In the genomic region with DNA sequence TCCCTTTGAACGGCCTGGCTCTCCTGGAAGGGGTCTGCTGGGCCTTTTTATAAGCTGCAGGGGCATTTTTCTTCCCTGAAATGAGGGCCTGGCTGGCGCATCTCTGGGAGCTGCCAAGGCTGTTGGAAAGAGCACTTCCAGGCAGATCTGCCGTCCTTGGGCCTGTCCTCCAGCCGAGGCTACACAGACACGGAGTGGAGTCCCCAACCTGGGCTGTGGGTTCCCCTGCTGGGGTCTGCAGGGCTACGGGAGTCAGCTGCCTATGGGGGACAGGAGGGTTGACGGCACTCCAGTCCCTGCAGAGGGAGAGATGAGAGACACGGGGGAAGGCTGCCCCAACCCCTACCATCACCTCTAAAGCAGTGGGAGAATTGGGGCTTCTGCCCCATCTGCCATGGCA, we compare ENCODE assay signal across 21 cellular contexts.
DNase-seq lines count a peak whose midpoint lies in the region; ATAC-seq and TF ChIP-seq lines count a peak whose summit lies in the region.
"Had no signal": no experiment of that assay in that cellular context is flagged by ENCODE, and none has a peak within 500 bp of the region (broad histone marks: within the 10 kb centered on the region; RNA-seq: fewer than 3 reads in every experiment).

No MANE protein-coding gene starts in this region.

- no peak overlapping the region for H4K12ac ChIP-seq in trophoblast cell (ENCODE audit: low read depth, low read length)

- H3K18ac ChIP-seq in trophoblast cell (ENCODE audit: low read length): no peak overlapping the region

- no peak overlapping the region for H3K27ac Mint-ChIP-seq in activated T-cell treated with anti-CD3 and anti-CD28 coated beads, Interleukin-2, amount 50 U/mL, for 24 hours

- H3K4ac ChIP-seq in trophoblast cell (ENCODE audit: low read depth, low read length): no peak overlapping the region

- H2AK5ac ChIP-seq in trophoblast cell (ENCODE audit: low read length): no peak overlapping the region

- H4K8ac ChIP-seq in trophoblast cell (ENCODE audit: low read depth, low read length): no peak overlapping the region

- no peak overlapping the region for H2AFZ ChIP-seq in trophoblast cell (ENCODE audit: insufficient read depth, low read length, poor library complexity)

- TF ChIP-seq CTCF in testis (IDR thresholded peaks at IDR 0.05): no peak
- TF ChIP-seq CTCF in omental fat pad (IDR thresholded peaks at IDR 0.05): no peak

- ATAC-seq in omental fat pad (ENCODE audit: low FRiP score): no peak
- ATAC-seq: HepG2 had no signal

- no peak overlapping the region for H2BK12ac ChIP-seq in trophoblast cell (ENCODE audit: low read length)

- no peak overlapping the region for H4K91ac ChIP-seq in trophoblast cell (ENCODE audit: low read depth, low read length)

- no peaks in the 10 kb centered on the region for H3K27me3 ChIP-seq in trophoblast cell (ENCODE audit: insufficient read depth, low read length)
- no peaks in the 10 kb centered on the region for H3K27me3 ChIP-seq in testis
- no peaks in the 10 kb centered on the region for H3K27me3 ChIP-seq in H7 (ENCODE audit: control insufficient read depth, insufficient read depth, low read length)

- H3K4me3 Mint-ChIP-seq in activated T-cell treated with anti-CD3 and anti-CD28 coated beads, Interleukin-2, amount 50 U/mL, for 24 hours: no peak overlapping the region

- H3K36me3 Mint-ChIP-seq in activated T-cell treated with anti-CD3 and anti-CD28 coated beads, Interleukin-2, amount 50 U/mL, for 24 hours (ENCODE audit: low read depth): no peaks in the 10 kb centered on the region

- H3K4me3 ChIP-seq in trophoblast cell (ENCODE audit: low read depth, low read length): peak overlapping the region; percentile 20
- H3K4me3 ChIP-seq in testis: no peak overlapping the region
- no peak overlapping the region for H3K4me3 ChIP-seq in H7 (ENCODE audit: insufficient read depth, low read depth, low read length)

- H3K4me1 ChIP-seq in trophoblast cell (ENCODE audit: control insufficient read depth in 1 of 2, insufficient read depth in 2 of 2, low read length in 2 of 2) (no peaks in the 10 kb centered on the region), testis (no peaks in the 10 kb centered on the region)

- H3K9me3 ChIP-seq in trophoblast cell (ENCODE audit: insufficient read depth, low read depth, low read length) (peaks cover 81% of the 10 kb centered on the region), testis (no peaks in the 10 kb centered on the region)

- peaks cover 18% of the 10 kb centered on the region for H3K27me3 Mint-ChIP-seq in activated T-cell treated with anti-CD3 and anti-CD28 coated beads, Interleukin-2, amount 50 U/mL, for 24 hours

- peaks cover 4% of the 10 kb centered on the region for H3K9me3 Mint-ChIP-seq in activated T-cell treated with anti-CD3 and anti-CD28 coated beads, Interleukin-2, amount 50 U/mL, for 24 hours

- no peak overlapping the region for H3K4me2 ChIP-seq in trophoblast cell (ENCODE audit: low read length)

- TF ChIP-seq POLR2A in testis (IDR thresholded peaks at IDR 0.05): no peak

- H2BK120ac ChIP-seq in trophoblast cell (ENCODE audit: insufficient read depth, low read length, poor library complexity): no peak overlapping the region

- no peak overlapping the region for H2BK5ac ChIP-seq in trophoblast cell (ENCODE audit: low read depth, low read length, poor library complexity)

- H3K9ac ChIP-seq in trophoblast cell (ENCODE audit: low read length): no peak overlapping the region

- no peaks in the 10 kb centered on the region for H3K4me1 Mint-ChIP-seq in activated T-cell treated with anti-CD3 and anti-CD28 coated beads, Interleukin-2, amount 50 U/mL, for 24 hours (ENCODE audit: low read depth)

- H3K36me3 ChIP-seq in trophoblast cell (ENCODE audit: control insufficient read depth in 1 of 2, insufficient read depth in 2 of 2, low read length in 2 of 2): no peaks in the 10 kb centered on the region
- H3K36me3 ChIP-seq in testis (ENCODE audit: low read depth, missing control alignments): no peaks in the 10 kb centered on the region
- no peaks in the 10 kb centered on the region for H3K36me3 ChIP-seq in H7 (replicated peaks; ENCODE audit: control insufficient read depth, insufficient read depth, low read length)

- intact Hi-C loops in testis (cut with DNase I; ENCODE audit: low total_unique reads): no loop called here

- H3K23ac ChIP-seq in trophoblast cell (ENCODE audit: low read length): no peak overlapping the region

- WGBS in trophoblast cell (ENCODE audit: extremely low coverage, insufficient coverage, insufficient read length): no CpG with 5 or more reads among the region's 8 CpGs
- WGBS in testis, 2 donors: 87 to 96% methylated on average over 3 to 8 of the region's 8 CpGs

- H3K79me2 ChIP-seq in trophoblast cell (ENCODE audit: control insufficient read depth, insufficient read depth, low read length, poor library complexity): no peaks in the 10 kb centered on the region

- no peak overlapping the region for H3K14ac ChIP-seq in trophoblast cell (ENCODE audit: low read length)

- no peaks in the 10 kb centered on the region for H3K79me1 ChIP-seq in trophoblast cell (ENCODE audit: low read length)

- no peak overlapping the region for H3K27ac ChIP-seq in trophoblast cell (ENCODE audit: low read depth, low read length)
- H3K27ac ChIP-seq in testis: no peak overlapping the region

- DNase-seq in activated T-cell treated with anti-CD3 and anti-CD28 coated beads, Interleukin-2, amount 50 U/mL, for 24 hours: peak; percentile 8
- DNase-seq in activated T-cell treated with anti-CD3 and anti-CD28 coated beads, Interleukin-2, amount 50 U/mL, for 48 hours: no peak
- peak; percentile 29 for DNase-seq in activated CD8-positive, alpha-beta memory T cell treated with anti-CD3 and anti-CD28 coated beads, Interleukin-2, amount 50 U/mL, for 48 hours
- DNase-seq in trophoblast cell (no peak), testis (peak; percentile 4), H7 (no peak), NCI-H524 treated with DMSO at 0.1 percent for 48 hours (lab: John Stamatoyannopoulos, UW) (no peak), omental fat pad (ENCODE audit: low spot score) (no peak)
- DNase-seq: Calu3, DMS153, DND-41, Karpas-422, NCI-H1092, NCI-H1417 treated with DMSO at 0.1 percent for 48 hours, NCI-H1694 treated with DMSO at 0.1 percent for 48 hours, NCI-H2081, NCI-H2227 treated with DMSO at 0.1 percent for 48 hours, NCI-H69, RPMI8226, SHP77 had no signal

Comparison
In these comparisons a context has a peak if more than half of its experiments do, and no peak if none do; other contexts are left out.
1. DNase-seq: peak in activated T-cell treated with anti-CD3 and anti-CD28 coated beads, Interleukin-2, amount 50 U/mL, for 24 hours (single experiment), activated CD8-positive, alpha-beta memory T cell treated with anti-CD3 and anti-CD28 coated beads, Interleukin-2, amount 50 U/mL, for 48 hours (single experiment) and testis (single experiment); none in activated T-cell treated with anti-CD3 and anti-CD28 coated beads, Interleukin-2, amount 50 U/mL, for 48 hours (0 of 2), trophoblast cell (0 of 2), H7 (single experiment), NCI-H524 treated with DMSO at 0.1 percent for 48 hours (single experiment) and omental fat pad (single experiment).